Comparison of ENCODE assay signal across 25 cellular contexts in the genomic region with DNA sequence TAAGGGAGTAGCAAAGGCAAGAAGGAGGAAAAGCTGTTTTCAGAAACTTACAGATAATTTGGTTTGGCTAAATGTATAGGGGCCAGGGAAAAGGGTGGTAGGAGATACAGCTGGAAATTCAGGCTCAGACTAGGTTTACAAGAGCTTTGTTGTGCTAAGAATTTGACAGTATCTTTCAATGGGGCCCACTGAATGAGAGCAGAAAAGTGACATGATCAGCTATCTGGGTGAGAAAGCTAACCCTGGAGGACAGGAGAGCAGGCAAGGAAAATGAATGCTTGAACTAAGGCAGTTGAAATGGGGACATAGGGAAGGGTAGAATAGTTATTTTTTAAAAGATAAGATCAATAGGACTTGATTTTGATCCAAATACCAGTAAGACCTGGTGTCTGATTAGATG. TPM values are rescaled to one million over a fixed set of nuclear protein-coding genes. Genes with fewer than 3 reads are reported as not detected.
DNase-seq lines count a peak whose midpoint lies in the region; ATAC-seq and TF ChIP-seq lines count a peak whose summit lies in the region.
"Had no signal": no experiment of that assay in that cellular context is flagged by ENCODE, and none has a peak within 500 bp of the region (broad histone marks: within the 10 kb centered on the region; RNA-seq: fewer than 3 reads in every experiment).

No MANE protein-coding gene starts in this region.

- no peak overlapping the region for H2BK120ac ChIP-seq in neuronal stem cell (ENCODE audit: low read depth, low read length)

- peaks cover 39% of the 10 kb centered on the region for H3K36me3 Mint-ChIP-seq in CD4-positive, alpha-beta T cell (ENCODE audit: low read depth)
- no peaks in the 10 kb centered on the region for H3K36me3 Mint-ChIP-seq in IgD-negative memory B cell
- peaks cover 43% of the 10 kb centered on the region for H3K36me3 Mint-ChIP-seq in activated T-helper 2 cell treated with anti-CD3 and anti-CD28 coated beads, Interferon-gamma antibody, Interleukin-2, Interleukin-4, amounts not matched to agents 10 μg/mL and 5 μg/mL and 100 μg/mL, durations not matched to agents 14 hours and 24 hours and 36 hours (ENCODE audit: low read depth)
- H3K36me3 Mint-ChIP-seq in stimulated activated memory B cell treated with anti-CD40 and anti-IgM and Interleukin-4, amounts not matched to agents 10 μg/mL and 1 μg/mL and 100 μg/mL, for 72 hours = peaks cover 39% of the 10 kb centered on the region

- H3K27ac ChIP-seq in CD4-positive, alpha-beta T cell (ENCODE audit: low read depth, low read length) = no peak overlapping the region
- H3K27ac ChIP-seq in neuronal stem cell (replicated peaks; ENCODE audit: low read length) = no peak overlapping the region
- H3K27ac ChIP-seq: HL-60, Peyer's patch, SJSA1 had no signal

- no peak overlapping the region for H3K4ac ChIP-seq in neuronal stem cell (ENCODE audit: low read length)

- no peak for TF ChIP-seq CTCF in CD4-positive, alpha-beta T cell (IDR thresholded peaks at IDR 0.05)

- intact Hi-C loops in CD4-positive, alpha-beta T cell (cut with DNase I, micrococcal nuclease) = no loop called here
- intact Hi-C loops in activated T-helper 2 cell treated with anti-CD3 and anti-CD28 coated beads, Interferon-gamma antibody, Interleukin-2, Interleukin-4, amounts not matched to agents 10 μg/mL and 5 μg/mL and 100 μg/mL, durations not matched to agents 14 hours and 24 hours and 36 hours (cut with micrococcal nuclease) = no loop called here

- H4K8ac ChIP-seq in neuronal stem cell (ENCODE audit: low read depth, low read length) = no peak overlapping the region

- no peaks in the 10 kb centered on the region for H3K27me3 ChIP-seq in CD4-positive, alpha-beta T cell (ENCODE audit: control insufficient read depth, insufficient read depth, low read length)
- H3K27me3 ChIP-seq in neuronal stem cell (ENCODE audit: control insufficient read depth in 3 of 3, insufficient read depth in 3 of 3, low read depth in 1 of 3, low read length in 3 of 3) = no peaks in the 10 kb centered on the region
- H3K27me3 ChIP-seq: Peyer's patch, SJSA1 had no signal

- H3K27me3 Mint-ChIP-seq in CD4-positive, alpha-beta T cell = no peaks in the 10 kb centered on the region
- no peaks in the 10 kb centered on the region for H3K27me3 Mint-ChIP-seq in IgD-negative memory B cell
- no peaks in the 10 kb centered on the region for H3K27me3 Mint-ChIP-seq in activated T-helper 2 cell treated with anti-CD3 and anti-CD28 coated beads, Interferon-gamma antibody, Interleukin-2, Interleukin-4, amounts not matched to agents 10 μg/mL and 5 μg/mL and 100 μg/mL, durations not matched to agents 14 hours and 24 hours and 36 hours (ENCODE audit: low read depth)
- no peaks in the 10 kb centered on the region for H3K27me3 Mint-ChIP-seq in stimulated activated memory B cell treated with anti-CD40 and anti-IgM and Interleukin-4, amounts not matched to agents 10 μg/mL and 1 μg/mL and 100 μg/mL, for 72 hours

- H3K79me1 ChIP-seq in neuronal stem cell (ENCODE audit: low read depth, low read length) = peaks cover 2% of the 10 kb centered on the region

- POLR2A ChIA-PET in CD4-positive, alpha-beta T cell (lab: Charles Lee) = no interaction called here

- CTCF ChIA-PET in CD4-positive, alpha-beta T cell (lab: Charles Lee) = no interaction called here

- H3K27ac Mint-ChIP-seq in CD4-positive, alpha-beta T cell = peak overlapping the region; percentile 67
- H3K27ac Mint-ChIP-seq in IgD-negative memory B cell = peak overlapping the region in 1 of 3 donors; percentile 12
- H3K27ac Mint-ChIP-seq in activated T-helper 2 cell treated with anti-CD3 and anti-CD28 coated beads, Interferon-gamma antibody, Interleukin-2, Interleukin-4, amounts not matched to agents 10 μg/mL and 5 μg/mL and 100 μg/mL, durations not matched to agents 14 hours and 24 hours and 36 hours = peak overlapping the region; percentile 17
- H3K27ac Mint-ChIP-seq in stimulated activated memory B cell treated with anti-CD40 and anti-IgM and Interleukin-4, amounts not matched to agents 10 μg/mL and 1 μg/mL and 100 μg/mL, for 72 hours = no peak overlapping the region
- H3K27ac Mint-ChIP-seq: HFFc6 had no signal

- peaks cover 2 to 12% of the 10 kb centered on the region in 2 donors for H3K4me1 ChIP-seq in neuronal stem cell (ENCODE audit: control insufficient read depth in 2 of 2, insufficient read depth in 1 of 2, low read depth in 1 of 2, low read length in 2 of 2)

- H3K9me3 Mint-ChIP-seq in CD4-positive, alpha-beta T cell = no peaks in the 10 kb centered on the region
- H3K9me3 Mint-ChIP-seq in IgD-negative memory B cell = no peaks in the 10 kb centered on the region
- no peaks in the 10 kb centered on the region for H3K9me3 Mint-ChIP-seq in activated T-helper 2 cell treated with anti-CD3 and anti-CD28 coated beads, Interferon-gamma antibody, Interleukin-2, Interleukin-4, amounts not matched to agents 10 μg/mL and 5 μg/mL and 100 μg/mL, durations not matched to agents 14 hours and 24 hours and 36 hours
- no peaks in the 10 kb centered on the region for H3K9me3 Mint-ChIP-seq in stimulated activated memory B cell treated with anti-CD40 and anti-IgM and Interleukin-4, amounts not matched to agents 10 μg/mL and 1 μg/mL and 100 μg/mL, for 72 hours
- H3K9me3 Mint-ChIP-seq: HFFc6 had no signal

- no peak overlapping the region for H2BK5ac ChIP-seq in neuronal stem cell (ENCODE audit: low read length)

- H3K4me3 ChIP-seq in neuronal stem cell (ENCODE audit: low read length in 2 of 2) = no peak overlapping the region
- H3K4me3 ChIP-seq: Peyer's patch, SJSA1 had no signal

- no peak overlapping the region for H3K23ac ChIP-seq in neuronal stem cell (ENCODE audit: low read depth, low read length, poor library complexity)

- H2AFZ ChIP-seq in neuronal stem cell (ENCODE audit: low read length) = peak overlapping the region; percentile 9

- no peak overlapping the region for H3K18ac ChIP-seq in neuronal stem cell (ENCODE audit: low read length)

- ATAC-seq in CD4-positive, alpha-beta T cell (ENCODE audit: poor library complexity) = no peak
- ATAC-seq in stimulated activated memory B cell treated with anti-CD40 and anti-IgM and Interleukin-4, amounts not matched to agents 10 μg/mL and 1 μg/mL and 100 μg/mL, for 72 hours = no peak

- peaks cover 8% of the 10 kb centered on the region for H3K4me1 Mint-ChIP-seq in CD4-positive, alpha-beta T cell (ENCODE audit: low read depth)
- peaks cover 5 to 10% (median 7%) of the 10 kb centered on the region in 3 donors for H3K4me1 Mint-ChIP-seq in IgD-negative memory B cell
- peaks cover 6% of the 10 kb centered on the region for H3K4me1 Mint-ChIP-seq in activated T-helper 2 cell treated with anti-CD3 and anti-CD28 coated beads, Interferon-gamma antibody, Interleukin-2, Interleukin-4, amounts not matched to agents 10 μg/mL and 5 μg/mL and 100 μg/mL, durations not matched to agents 14 hours and 24 hours and 36 hours (ENCODE audit: low read depth)
- H3K4me1 Mint-ChIP-seq in stimulated activated memory B cell treated with anti-CD40 and anti-IgM and Interleukin-4, amounts not matched to agents 10 μg/mL and 1 μg/mL and 100 μg/mL, for 72 hours = peaks cover 13% of the 10 kb centered on the region

- H3K9ac ChIP-seq in neuronal stem cell (ENCODE audit: low read depth, low read length, poor library complexity) = no peak overlapping the region

- H3K4me2 ChIP-seq in neuronal stem cell (ENCODE audit: insufficient read depth, low read length, poor library complexity, severe bottlenecking) = no peak overlapping the region

- H3K4me3 Mint-ChIP-seq in CD4-positive, alpha-beta T cell = peak overlapping the region; percentile 16
- peak overlapping the region in 3 of 4 donors; percentile 4 to 73 (median 63) for H3K4me3 Mint-ChIP-seq in IgD-negative memory B cell
- H3K4me3 Mint-ChIP-seq in activated T-helper 2 cell treated with anti-CD3 and anti-CD28 coated beads, Interferon-gamma antibody, Interleukin-2, Interleukin-4, amounts not matched to agents 10 μg/mL and 5 μg/mL and 100 μg/mL, durations not matched to agents 14 hours and 24 hours and 36 hours (ENCODE audit: low read depth) = no peak overlapping the region
- no peak overlapping the region for H3K4me3 Mint-ChIP-seq in stimulated activated memory B cell treated with anti-CD40 and anti-IgM and Interleukin-4, amounts not matched to agents 10 μg/mL and 1 μg/mL and 100 μg/mL, for 72 hours
- H3K4me3 Mint-ChIP-seq: HFFc6 had no signal

- H3K36me3 ChIP-seq in neuronal stem cell (replicated peaks in 1 of 2; ENCODE audit: control insufficient read depth in 2 of 2, insufficient read depth in 2 of 2, low read length in 2 of 2) = peaks cover 20 to 44% of the 10 kb centered on the region in 2 donors

- H2AK5ac ChIP-seq in neuronal stem cell (ENCODE audit: low read depth, low read length) = no peak overlapping the region

- no peaks in the 10 kb centered on the region for H3K9me3 ChIP-seq in CD4-positive, alpha-beta T cell (ENCODE audit: control insufficient read depth, low read length)
- H3K9me3 ChIP-seq in neuronal stem cell (replicated peaks in 1 of 2; ENCODE audit: control insufficient read depth in 2 of 2, insufficient read depth in 1 of 2, low read depth in 1 of 2, low read length in 2 of 2) = no peaks in the 10 kb centered on the region
- H3K9me3 ChIP-seq: Peyer's patch, SJSA1 had no signal

- H2BK12ac ChIP-seq in neuronal stem cell (ENCODE audit: low read length) = no peak overlapping the region

- H2BK15ac ChIP-seq in neuronal stem cell (ENCODE audit: low read length) = no peak overlapping the region

- DNase-seq in CD4-positive, alpha-beta T cell = no peak
- DNase-seq in activated T-helper 2 cell treated with anti-CD3 and anti-CD28 coated beads, Interferon-gamma antibody, Interleukin-2, Interleukin-4, amounts not matched to agents 10 μg/mL and 5 μg/mL and 100 μg/mL, durations not matched to agents 14 hours and 24 hours and 36 hours (ENCODE audit: low spot score) = no peak
- DNase-seq in neuronal stem cell (ENCODE audit: low spot score) = no peak
- no peak for DNase-seq in NK-92 treated with Interleukin-12 subunit alpha and Interleukin-12 subunit beta, amount 100 ng/mL, for 24 hours (lab: John Stamatoyannopoulos, UW)
- no peak for DNase-seq in retina
- DNase-seq: AML-193, C1 segment of cervical spinal cord, DMS79 treated with DMSO at 0.1 percent for 48 hours, H7, HFFc6, KG1, NCI-H1092 treated with DMSO at 0.1 percent for 48 hours, NCI-H146, NCI-H2029, NCI-H345, NCI-H524, NCI-H774, Peyer's patch had no signal

- no peak overlapping the region for H3K14ac ChIP-seq in neuronal stem cell (ENCODE audit: low read length)

- no peak overlapping the region for H4K91ac ChIP-seq in neuronal stem cell (ENCODE audit: low read depth, low read length, poor library complexity)

RNA-seq across cellular contexts. Expression of gene EIF4G1, which starts 2.8 kb away (rescaled TPM):
- 100 to 1,000 TPM; 211 to 217 TPM for total RNA-seq in CD4-positive, alpha-beta T cell
- 28.0 TPM for polyA plus RNA-seq in IgD-negative memory B cell
- 624 and 628 TPM in 2 replicates for total RNA-seq in activated T-helper 2 cell treated with anti-CD3 and anti-CD28 coated beads, Interferon-gamma antibody, Interleukin-2, Interleukin-4, amounts not matched to agents 10 μg/mL and 5 μg/mL and 100 μg/mL, durations not matched to agents 14 hours and 24 hours and 36 hours
- polyA plus RNA-seq in neuronal stem cell (2013, experiment 1 of 2) = 102 TPM
- polyA plus RNA-seq in neuronal stem cell (2013, experiment 2 of 2) = 99.2 TPM

RNA-seq across cellular contexts. Expression of gene PSMD2, which starts 12.6 kb away (rescaled TPM):
- 100 to 1,000 TPM; 159 TPM for total RNA-seq in CD4-positive, alpha-beta T cell
- 143 TPM for polyA plus RNA-seq in IgD-negative memory B cell
- 268 and 275 TPM in 2 replicates for total RNA-seq in activated T-helper 2 cell treated with anti-CD3 and anti-CD28 coated beads, Interferon-gamma antibody, Interleukin-2, Interleukin-4, amounts not matched to agents 10 μg/mL and 5 μg/mL and 100 μg/mL, durations not matched to agents 14 hours and 24 hours and 36 hours
- polyA plus RNA-seq in neuronal stem cell (2013, experiment 1 of 2) = 114 TPM
- polyA plus RNA-seq in neuronal stem cell (2013, experiment 2 of 2) = 116 TPM

RNA-seq across cellular contexts. Expression of gene FAM131A, which starts 25.8 kb away (rescaled TPM):
- 10 to 100 TPM; 10.4 to 11.0 TPM for total RNA-seq in CD4-positive, alpha-beta T cell
- 2.6 TPM for polyA plus RNA-seq in IgD-negative memory B cell
- total RNA-seq in activated T-helper 2 cell treated with anti-CD3 and anti-CD28 coated beads, Interferon-gamma antibody, Interleukin-2, Interleukin-4, amounts not matched to agents 10 μg/mL and 5 μg/mL and 100 μg/mL, durations not matched to agents 14 hours and 24 hours and 36 hours = 12.6 and 13.9 TPM in 2 replicates
- 16.7 TPM for polyA plus RNA-seq in neuronal stem cell (2013, experiment 1 of 2)
- 15.7 TPM for polyA plus RNA-seq in neuronal stem cell (2013, experiment 2 of 2)

RNA-seq across cellular contexts. Expression of gene ECE2, which starts 35.8 kb away (rescaled TPM):
- total RNA-seq in CD4-positive, alpha-beta T cell = not detected
- polyA plus RNA-seq in IgD-negative memory B cell = not detected
- not detected in 2 replicates for total RNA-seq in activated T-helper 2 cell treated with anti-CD3 and anti-CD28 coated beads, Interferon-gamma antibody, Interleukin-2, Interleukin-4, amounts not matched to agents 10 μg/mL and 5 μg/mL and 100 μg/mL, durations not matched to agents 14 hours and 24 hours and 36 hours
- 0.04 TPM for polyA plus RNA-seq in neuronal stem cell (2013, experiment 1 of 2)
- 0.06 TPM for polyA plus RNA-seq in neuronal stem cell (2013, experiment 2 of 2)
- total RNA-seq: A172, H7, HFFc6, HT-29, Peyer's patch, SJSA1 had no signal
- polyA plus RNA-seq: AG04450 had no signal

RNA-seq across cellular contexts. Expression of gene CLCN2, which starts 49.8 kb away (rescaled TPM):
- total RNA-seq in CD4-positive, alpha-beta T cell = 1 to 10 TPM; 3.2 to 3.5 TPM
- polyA plus RNA-seq in IgD-negative memory B cell = 0.53 TPM
- 6.9 and 9.6 TPM in 2 replicates for total RNA-seq in activated T-helper 2 cell treated with anti-CD3 and anti-CD28 coated beads, Interferon-gamma antibody, Interleukin-2, Interleukin-4, amounts not matched to agents 10 μg/mL and 5 μg/mL and 100 μg/mL, durations not matched to agents 14 hours and 24 hours and 36 hours
- 18.1 TPM for polyA plus RNA-seq in neuronal stem cell (2013, experiment 1 of 2)
- 18.8 TPM for polyA plus RNA-seq in neuronal stem cell (2013, experiment 2 of 2)

Comparison
In these comparisons a context has a peak if more than half of its experiments do, and no peak if none do; other contexts are left out.
1. H3K4me3 Mint-ChIP-seq: peak in CD4-positive, alpha-beta T cell (single experiment) and IgD-negative memory B cell (3 of 4); none in activated T-helper 2 cell treated with anti-CD3 and anti-CD28 coated beads, Interferon-gamma antibody, Interleukin-2, Interleukin-4, amounts not matched to agents 10 μg/mL and 5 μg/mL and 100 μg/mL, durations not matched to agents 14 hours and 24 hours and 36 hours (single experiment) and stimulated activated memory B cell treated with anti-CD40 and anti-IgM and Interleukin-4, amounts not matched to agents 10 μg/mL and 1 μg/mL and 100 μg/mL, for 72 hours (single experiment).